1 cellular context compared by ENCODE assay signal in the genomic region with DNA sequence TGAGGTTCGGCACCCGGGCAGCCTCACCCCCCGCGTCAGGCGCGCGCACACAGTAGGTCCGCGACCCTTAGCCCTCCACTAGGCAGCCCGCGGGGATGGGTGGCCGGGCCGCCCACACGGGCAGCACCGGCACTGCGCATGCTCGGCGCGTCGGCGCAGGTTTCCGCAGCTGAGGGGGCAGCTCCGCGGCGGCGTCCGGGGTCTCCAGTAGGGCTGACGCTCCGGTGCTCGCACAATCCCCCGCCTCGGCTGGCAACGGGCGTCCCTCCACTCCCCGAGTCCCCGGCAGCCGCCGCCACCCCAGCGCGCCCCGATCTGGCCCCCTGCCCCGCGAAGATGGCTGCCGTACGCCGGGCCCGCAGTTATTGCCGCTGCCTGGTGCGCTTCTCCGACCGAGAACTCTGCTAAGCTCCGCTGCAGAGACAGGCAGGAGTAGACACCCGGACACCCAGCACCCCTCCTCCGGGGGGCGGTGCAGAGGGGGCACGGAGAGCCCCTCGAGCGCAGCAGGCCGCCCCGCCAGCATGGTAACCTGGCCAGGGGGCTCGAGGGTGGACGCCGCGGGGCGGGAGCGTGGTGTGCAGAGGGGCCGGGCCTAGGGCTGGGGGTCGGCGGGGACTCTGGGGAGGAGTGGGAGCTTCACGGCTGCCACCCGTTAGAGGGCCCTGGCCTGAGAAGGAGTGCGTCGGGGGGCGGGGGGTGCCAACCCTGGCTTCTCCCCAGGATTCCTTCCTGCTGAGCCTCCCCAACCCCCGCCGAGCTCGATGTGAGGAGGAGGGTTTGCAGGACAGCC.
TF ChIP-seq lines count a peak whose summit lies in the region.

FBXO9 (plus strand) TSS at position 139 of the 793 bp plus-strand sequence; CDS start at position 525, 386 bp downstream.

TF ChIP-seq in HepG2, 621 proteins besides CTCF, POLR2A, EP300 and RAD21 (continued from another document and continues in another):
- TF ChIP-seq NFIB (CRISPR knock-in tag; IDR thresholded peaks at IDR 0.05; ENCODE audit: borderline replicate concordance): no peak
- TF ChIP-seq ZBTB8A (CRISPR knock-in tag; IDR thresholded peaks at IDR 0.05; ENCODE audit: borderline replicate concordance, low read depth): peak; percentile 66; the same call in 1 of the 2 replicates
- TF ChIP-seq, protein P1, sequence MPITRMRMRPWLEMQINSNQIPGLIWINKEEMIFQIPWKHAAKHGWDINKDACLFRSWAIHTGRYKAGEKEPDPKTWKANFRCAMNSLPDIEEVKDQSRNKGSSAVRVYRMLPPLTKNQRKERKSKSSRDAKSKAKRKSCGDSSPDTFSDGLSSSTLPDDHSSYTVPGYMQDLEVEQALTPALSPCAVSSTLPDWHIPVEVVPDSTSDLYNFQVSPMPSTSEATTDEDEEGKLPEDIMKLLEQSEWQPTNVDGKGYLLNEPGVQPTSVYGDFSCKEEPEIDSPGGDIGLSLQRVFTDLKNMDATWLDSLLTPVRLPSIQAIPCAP (CRISPR knock-in tag; IDR thresholded peaks at IDR 0.05; ENCODE audit: low read depth): no peak
- TF ChIP-seq RBM22 (optimal IDR thresholded peaks at IDR 0.05; ENCODE audit: low read length): no peak
- no peak for TF ChIP-seq RFX3 (CRISPR knock-in tag; IDR thresholded peaks at IDR 0.05)
- no peak for TF ChIP-seq FOSL2 (CRISPR knock-in tag; IDR thresholded peaks at IDR 0.05)
- peak; percentile 70 for TF ChIP-seq MXI1 (IDR thresholded peaks at IDR 0.05; ENCODE audit: borderline replicate concordance, low read depth, low read length)
- TF ChIP-seq SMAD1 (CRISPR knock-in tag; IDR thresholded peaks at IDR 0.05; ENCODE audit: borderline replicate concordance, low read depth): peak; percentile 91; the same call in 1 of the 2 replicates
- peak; percentile 51; the same call in 1 of the 2 replicates for TF ChIP-seq NFE2L1 (CRISPR knock-in tag; IDR thresholded peaks at IDR 0.05; ENCODE audit: borderline replicate concordance)
- TF ChIP-seq ZBTB38 (CRISPR knock-in tag; IDR thresholded peaks at IDR 0.05): no peak
- TF ChIP-seq ZNF607 (CRISPR knock-in tag; IDR thresholded peaks at IDR 0.05; ENCODE audit: borderline replicate concordance): peak; percentile 86
- TF ChIP-seq IRX3 (CRISPR knock-in tag; IDR thresholded peaks at IDR 0.05; ENCODE audit: borderline replicate concordance, low read depth): peak; percentile 90
- TF ChIP-seq, protein P2, sequence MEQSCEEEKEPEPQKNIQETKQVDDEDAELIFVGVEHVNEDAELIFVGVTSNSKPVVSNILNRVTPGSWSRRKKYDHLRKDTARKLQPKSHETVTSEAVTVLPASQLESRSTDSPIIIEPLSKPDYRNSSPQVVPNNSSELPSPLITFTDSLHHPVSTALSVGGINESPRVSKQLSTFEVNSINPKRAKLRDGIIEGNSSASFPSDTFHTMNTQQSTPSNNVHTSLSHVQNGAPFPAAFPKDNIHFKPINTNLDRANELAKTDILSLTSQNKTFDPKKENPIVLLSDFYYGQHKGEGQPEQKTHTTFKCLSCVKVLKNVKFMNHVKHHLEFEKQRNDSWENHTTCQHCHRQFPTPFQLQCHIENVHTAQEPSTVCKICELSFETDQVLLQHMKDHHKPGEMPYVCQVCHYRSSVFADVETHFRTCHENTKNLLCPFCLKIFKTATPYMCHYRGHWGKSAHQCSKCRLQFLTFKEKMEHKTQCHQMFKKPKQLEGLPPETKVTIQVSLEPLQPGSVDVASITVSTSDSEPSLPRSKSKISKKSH (CRISPR knock-in tag; IDR thresholded peaks at IDR 0.05; ENCODE audit: borderline replicate concordance): peak; percentile 84
- TF ChIP-seq, protein P3, sequence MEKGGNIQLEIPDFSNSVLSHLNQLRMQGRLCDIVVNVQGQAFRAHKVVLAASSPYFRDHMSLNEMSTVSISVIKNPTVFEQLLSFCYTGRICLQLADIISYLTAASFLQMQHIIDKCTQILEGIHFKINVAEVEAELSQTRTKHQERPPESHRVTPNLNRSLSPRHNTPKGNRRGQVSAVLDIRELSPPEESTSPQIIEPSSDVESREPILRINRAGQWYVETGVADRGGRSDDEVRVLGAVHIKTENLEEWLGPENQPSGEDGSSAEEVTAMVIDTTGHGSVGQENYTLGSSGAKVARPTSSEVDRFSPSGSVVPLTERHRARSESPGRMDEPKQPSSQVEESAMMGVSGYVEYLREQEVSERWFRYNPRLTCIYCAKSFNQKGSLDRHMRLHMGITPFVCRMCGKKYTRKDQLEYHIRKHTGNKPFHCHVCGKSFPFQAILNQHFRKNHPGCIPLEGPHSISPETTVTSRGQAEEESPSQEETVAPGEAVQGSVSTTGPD (CRISPR knock-in tag; IDR thresholded peaks at IDR 0.05): no peak
- TF ChIP-seq KLF11 (CRISPR knock-in tag; IDR thresholded peaks at IDR 0.05): no peak; the same call in 1 of the 2 replicates
- peak; percentile 49; the same call in 1 of the 2 replicates for TF ChIP-seq SIN3A (IDR thresholded peaks at IDR 0.05; ENCODE audit: borderline replicate concordance, low read depth, low read length)
- peak; percentile 89 for TF ChIP-seq KDM2A (CRISPR knock-in tag; IDR thresholded peaks at IDR 0.05; ENCODE audit: borderline replicate concordance, low read depth)
- TF ChIP-seq THAP11 (CRISPR knock-in tag; IDR thresholded peaks at IDR 0.05): no peak
- peak; percentile 93 for TF ChIP-seq YEATS4 (CRISPR knock-in tag; IDR thresholded peaks at IDR 0.05; ENCODE audit: borderline replicate concordance)
- TF ChIP-seq ZNF83 (CRISPR knock-in tag; IDR thresholded peaks at IDR 0.05; ENCODE audit: borderline replicate concordance): peak; percentile 91; the same call in 1 of the 2 replicates
- TF ChIP-seq, protein P4, sequence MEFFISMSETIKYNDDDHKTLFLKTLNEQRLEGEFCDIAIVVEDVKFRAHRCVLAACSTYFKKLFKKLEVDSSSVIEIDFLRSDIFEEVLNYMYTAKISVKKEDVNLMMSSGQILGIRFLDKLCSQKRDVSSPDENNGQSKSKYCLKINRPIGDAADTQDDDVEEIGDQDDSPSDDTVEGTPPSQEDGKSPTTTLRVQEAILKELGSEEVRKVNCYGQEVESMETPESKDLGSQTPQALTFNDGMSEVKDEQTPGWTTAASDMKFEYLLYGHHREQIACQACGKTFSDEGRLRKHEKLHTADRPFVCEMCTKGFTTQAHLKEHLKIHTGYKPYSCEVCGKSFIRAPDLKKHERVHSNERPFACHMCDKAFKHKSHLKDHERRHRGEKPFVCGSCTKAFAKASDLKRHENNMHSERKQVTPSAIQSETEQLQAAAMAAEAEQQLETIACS (CRISPR knock-in tag; IDR thresholded peaks at IDR 0.05): no peak
- no peak; the same call in 1 of the 2 replicates for TF ChIP-seq BRD4 (CRISPR knock-in tag; IDR thresholded peaks at IDR 0.05)
- 0 out of 2 replicates have a peak, but pooled peaks have one; percentile 14 for TF ChIP-seq ZNF33A (CRISPR knock-in tag; IDR thresholded peaks at IDR 0.05; ENCODE audit: borderline replicate concordance)
- no peak; the same call in 1 of the 2 replicates for TF ChIP-seq ARNTL (CRISPR knock-in tag; IDR thresholded peaks at IDR 0.05)
- no peak for TF ChIP-seq MBD4 (IDR thresholded peaks at IDR 0.05; ENCODE audit: borderline replicate concordance, low read length)
- TF ChIP-seq, protein P5, sequence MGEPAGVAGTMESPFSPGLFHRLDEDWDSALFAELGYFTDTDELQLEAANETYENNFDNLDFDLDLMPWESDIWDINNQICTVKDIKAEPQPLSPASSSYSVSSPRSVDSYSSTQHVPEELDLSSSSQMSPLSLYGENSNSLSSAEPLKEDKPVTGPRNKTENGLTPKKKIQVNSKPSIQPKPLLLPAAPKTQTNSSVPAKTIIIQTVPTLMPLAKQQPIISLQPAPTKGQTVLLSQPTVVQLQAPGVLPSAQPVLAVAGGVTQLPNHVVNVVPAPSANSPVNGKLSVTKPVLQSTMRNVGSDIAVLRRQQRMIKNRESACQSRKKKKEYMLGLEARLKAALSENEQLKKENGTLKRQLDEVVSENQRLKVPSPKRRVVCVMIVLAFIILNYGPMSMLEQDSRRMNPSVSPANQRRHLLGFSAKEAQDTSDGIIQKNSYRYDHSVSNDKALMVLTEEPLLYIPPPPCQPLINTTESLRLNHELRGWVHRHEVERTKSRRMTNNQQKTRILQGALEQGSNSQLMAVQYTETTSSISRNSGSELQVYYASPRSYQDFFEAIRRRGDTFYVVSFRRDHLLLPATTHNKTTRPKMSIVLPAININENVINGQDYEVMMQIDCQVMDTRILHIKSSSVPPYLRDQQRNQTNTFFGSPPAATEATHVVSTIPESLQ (CRISPR knock-in tag; conservative IDR thresholded peaks at IDR 0.05): no peak
- TF ChIP-seq NCOR1 (IDR thresholded peaks at IDR 0.05; ENCODE audit: borderline replicate concordance, low read length): no peak
- TF ChIP-seq, protein P6, sequence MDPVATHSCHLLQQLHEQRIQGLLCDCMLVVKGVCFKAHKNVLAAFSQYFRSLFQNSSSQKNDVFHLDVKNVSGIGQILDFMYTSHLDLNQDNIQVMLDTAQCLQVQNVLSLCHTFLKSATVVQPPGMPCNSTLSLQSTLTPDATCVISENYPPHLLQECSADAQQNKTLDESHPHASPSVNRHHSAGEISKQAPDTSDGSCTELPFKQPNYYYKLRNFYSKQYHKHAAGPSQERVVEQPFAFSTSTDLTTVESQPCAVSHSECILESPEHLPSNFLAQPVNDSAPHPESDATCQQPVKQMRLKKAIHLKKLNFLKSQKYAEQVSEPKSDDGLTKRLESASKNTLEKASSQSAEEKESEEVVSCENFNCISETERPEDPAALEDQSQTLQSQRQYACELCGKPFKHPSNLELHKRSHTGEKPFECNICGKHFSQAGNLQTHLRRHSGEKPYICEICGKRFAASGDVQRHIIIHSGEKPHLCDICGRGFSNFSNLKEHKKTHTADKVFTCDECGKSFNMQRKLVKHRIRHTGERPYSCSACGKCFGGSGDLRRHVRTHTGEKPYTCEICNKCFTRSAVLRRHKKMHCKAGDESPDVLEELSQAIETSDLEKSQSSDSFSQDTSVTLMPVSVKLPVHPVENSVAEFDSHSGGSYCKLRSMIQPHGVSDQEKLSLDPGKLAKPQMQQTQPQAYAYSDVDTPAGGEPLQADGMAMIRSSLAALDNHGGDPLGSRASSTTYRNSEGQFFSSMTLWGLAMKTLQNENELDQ (CRISPR knock-in tag; IDR thresholded peaks at IDR 0.05; ENCODE audit: borderline replicate concordance): no peak
- peak; percentile 87 for TF ChIP-seq ZNF543 (CRISPR knock-in tag; IDR thresholded peaks at IDR 0.05)
- no peak; the same call in 1 of the 2 replicates for TF ChIP-seq ZBTB25 (CRISPR knock-in tag; IDR thresholded peaks at IDR 0.05)
- TF ChIP-seq, protein P7, sequence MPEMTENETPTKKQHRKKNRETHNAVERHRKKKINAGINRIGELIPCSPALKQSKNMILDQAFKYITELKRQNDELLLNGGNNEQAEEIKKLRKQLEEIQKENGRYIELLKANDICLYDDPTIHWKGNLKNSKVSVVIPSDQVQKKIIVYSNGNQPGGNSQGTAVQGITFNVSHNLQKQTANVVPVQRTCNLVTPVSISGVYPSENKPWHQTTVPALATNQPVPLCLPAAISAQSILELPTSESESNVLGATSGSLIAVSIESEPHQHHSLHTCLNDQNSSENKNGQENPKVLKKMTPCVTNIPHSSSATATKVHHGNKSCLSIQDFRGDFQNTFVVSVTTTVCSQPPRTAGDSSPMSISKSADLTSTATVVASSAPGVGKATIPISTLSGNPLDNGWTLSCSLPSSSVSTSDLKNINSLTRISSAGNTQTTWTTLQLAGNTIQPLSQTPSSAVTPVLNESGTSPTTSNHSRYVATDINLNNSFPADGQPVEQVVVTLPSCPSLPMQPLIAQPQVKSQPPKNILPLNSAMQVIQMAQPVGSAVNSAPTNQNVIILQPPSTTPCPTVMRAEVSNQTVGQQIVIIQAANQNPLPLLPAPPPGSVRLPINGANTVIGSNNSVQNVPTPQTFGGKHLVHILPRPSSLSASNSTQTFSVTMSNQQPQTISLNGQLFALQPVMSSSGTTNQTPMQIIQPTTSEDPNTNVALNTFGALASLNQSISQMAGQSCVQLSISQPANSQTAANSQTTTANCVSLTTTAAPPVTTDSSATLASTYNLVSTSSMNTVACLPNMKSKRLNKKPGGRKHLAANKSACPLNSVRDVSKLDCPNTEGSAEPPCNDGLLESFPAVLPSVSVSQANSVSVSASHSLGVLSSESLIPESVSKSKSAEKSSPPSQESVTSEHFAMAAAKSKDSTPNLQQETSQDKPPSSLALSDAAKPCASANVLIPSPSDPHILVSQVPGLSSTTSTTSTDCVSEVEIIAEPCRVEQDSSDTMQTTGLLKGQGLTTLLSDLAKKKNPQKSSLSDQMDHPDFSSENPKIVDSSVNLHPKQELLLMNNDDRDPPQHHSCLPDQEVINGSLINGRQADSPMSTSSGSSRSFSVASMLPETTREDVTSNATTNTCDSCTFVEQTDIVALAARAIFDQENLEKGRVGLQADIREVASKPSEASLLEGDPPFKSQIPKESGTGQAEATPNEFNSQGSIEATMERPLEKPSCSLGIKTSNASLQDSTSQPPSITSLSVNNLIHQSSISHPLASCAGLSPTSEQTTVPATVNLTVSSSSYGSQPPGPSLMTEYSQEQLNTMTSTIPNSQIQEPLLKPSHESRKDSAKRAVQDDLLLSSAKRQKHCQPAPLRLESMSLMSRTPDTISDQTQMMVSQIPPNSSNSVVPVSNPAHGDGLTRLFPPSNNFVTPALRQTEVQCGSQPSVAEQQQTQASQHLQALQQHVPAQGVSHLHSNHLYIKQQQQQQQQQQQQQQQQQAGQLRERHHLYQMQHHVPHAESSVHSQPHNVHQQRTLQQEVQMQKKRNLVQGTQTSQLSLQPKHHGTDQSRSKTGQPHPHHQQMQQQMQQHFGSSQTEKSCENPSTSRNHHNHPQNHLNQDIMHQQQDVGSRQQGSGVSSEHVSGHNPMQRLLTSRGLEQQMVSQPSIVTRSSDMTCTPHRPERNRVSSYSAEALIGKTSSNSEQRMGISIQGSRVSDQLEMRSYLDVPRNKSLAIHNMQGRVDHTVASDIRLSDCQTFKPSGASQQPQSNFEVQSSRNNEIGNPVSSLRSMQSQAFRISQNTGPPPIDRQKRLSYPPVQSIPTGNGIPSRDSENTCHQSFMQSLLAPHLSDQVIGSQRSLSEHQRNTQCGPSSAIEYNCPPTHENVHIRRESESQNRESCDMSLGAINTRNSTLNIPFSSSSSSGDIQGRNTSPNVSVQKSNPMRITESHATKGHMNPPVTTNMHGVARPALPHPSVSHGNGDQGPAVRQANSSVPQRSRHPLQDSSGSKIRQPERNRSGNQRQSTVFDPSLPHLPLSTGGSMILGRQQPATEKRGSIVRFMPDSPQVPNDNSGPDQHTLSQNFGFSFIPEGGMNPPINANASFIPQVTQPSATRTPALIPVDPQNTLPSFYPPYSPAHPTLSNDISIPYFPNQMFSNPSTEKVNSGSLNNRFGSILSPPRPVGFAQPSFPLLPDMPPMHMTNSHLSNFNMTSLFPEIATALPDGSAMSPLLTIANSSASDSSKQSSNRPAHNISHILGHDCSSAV (CRISPR knock-in tag; IDR thresholded peaks at IDR 0.05; ENCODE audit: borderline replicate concordance): no peak; the same call in 1 of the 2 replicates
- TF ChIP-seq ZFP62 (CRISPR knock-in tag; IDR thresholded peaks at IDR 0.05): no peak
- no peak; the same call in 1 of the 2 replicates for TF ChIP-seq TOE1 (CRISPR knock-in tag; IDR thresholded peaks at IDR 0.05)
- no peak for TF ChIP-seq ZNF746 (CRISPR knock-in tag; IDR thresholded peaks at IDR 0.05)
- TF ChIP-seq RXRA (CRISPR knock-in tag; IDR thresholded peaks at IDR 0.05): peak; percentile 42; the same call in 1 of the 2 replicates
